In the genomic region with DNA sequence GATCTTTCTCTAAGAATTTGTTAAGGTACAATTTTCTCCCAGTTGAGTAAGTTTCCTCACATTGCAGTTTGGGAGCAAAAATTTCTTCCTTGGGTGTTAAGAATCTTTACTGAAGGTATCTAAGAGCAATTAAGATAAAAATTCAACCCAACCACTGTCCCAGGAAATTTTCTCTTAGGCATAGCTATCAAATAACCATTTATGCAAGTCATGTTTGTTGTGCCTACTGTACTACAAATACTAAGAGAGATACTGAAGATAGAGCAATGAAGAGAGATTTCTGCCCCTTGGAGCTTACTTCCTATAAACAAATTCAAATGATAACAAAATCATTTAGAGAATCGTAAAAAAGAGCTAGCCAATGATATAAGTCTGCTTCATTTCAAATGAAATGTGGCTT, we compare ENCODE assay signal across 34 cellular contexts.
"Had no signal": no experiment of that assay in that cellular context is flagged by ENCODE, and none has a peak within 500 bp of the region (broad histone marks: within the 10 kb centered on the region; RNA-seq: fewer than 3 reads in every experiment).

No MANE protein-coding gene starts in this region.

- DNase-seq: activated effector memory CD4-positive, alpha-beta T cell treated with anti-CD3 and anti-CD28 coated beads, Interleukin-2, amount 50 U/mL, for 16 hours; activated effector memory CD4-positive, alpha-beta T cell treated with Interleukin-2 at 50 U/mL for 16 hours; activated gamma-delta T cell; activated gamma-delta T cell treated with Interleukin-2 at 50 U/mL for 16 hours; activated naive CD4-positive, alpha-beta T cell; activated naive CD4-positive, alpha-beta T cell treated with anti-CD3 and anti-CD28 coated beads for 36 hours; activated naive CD4-positive, alpha-beta T cell treated with anti-CD3 and anti-CD28 coated beads, Interleukin-2, amount 10 ng/mL, durations not matched to agents 7 days and 5 days; activated naive CD4-positive, alpha-beta T cell treated with anti-CD3 and anti-CD28 coated beads, Interleukin-2, amount 50 U/mL, for 16 hours; activated naive CD4-positive, alpha-beta T cell treated with Interleukin-2 at 50 U/mL for 16 hours; activated naive CD8-positive, alpha-beta T cell treated with anti-CD3 and anti-CD28 coated beads for 36 hours; activated naive CD8-positive, alpha-beta T cell treated with anti-CD3 and anti-CD28 coated beads, Interleukin-2, amount 10 ng/mL, durations not matched to agents 7 days and 5 days; activated naive CD8-positive, alpha-beta T cell treated with anti-CD3 and anti-CD28 coated beads, Interleukin-2, amount 50 U/mL, for 24 hours; activated T-cell treated with anti-CD3 and anti-CD28 coated beads, Interleukin-2, amount 50 U/mL, for 1 hour; activated T-cell treated with anti-CD3 and anti-CD28 coated beads, Interleukin-2, amount 50 U/mL, for 24 hours; activated T-cell treated with anti-CD3 and anti-CD28 coated beads, Interleukin-2, amount 50 U/mL, for 4 hours; activated T-cell treated with anti-CD3 and anti-CD28 coated beads, Interleukin-2, amount 50 U/mL, for 48 hours; activated T-cell treated with anti-CD3 and anti-CD28 coated beads, Interleukin-2, amount 50 U/mL, for 72 hours; adrenal gland; amniotic stem cell; amygdala; anterior cingulate cortex; aorta; body of pancreas; brain microvascular endothelial cell; caudate nucleus; central memory CD4-positive, alpha-beta T cell; cerebellar nuclear complex had no signal

- H3K36me3 ChIP-seq: adrenal gland, ascending aorta, brain microvascular endothelial cell, cardiac muscle cell had no signal

- FAIRE-seq: astrocyte, bronchial epithelial cell had no signal

- ATAC-seq: activated naive CD4-positive, alpha-beta T cell treated with anti-CD3 and anti-CD28 coated beads, Interleukin-2, amount 50 U/mL, for 72 hours; activated naive CD8-positive, alpha-beta T cell treated with anti-CD3 and anti-CD28 coated beads, Interleukin-2, amount 50 U/mL, for 24 hours; activated T-cell treated with anti-CD3 and anti-CD28 coated beads, Interleukin-2, amount 50 U/mL, for 4 hours; activated T-cell treated with anti-CD3 and anti-CD28 coated beads, Interleukin-2, amount 50 U/mL, for 72 hours; activated T-helper 17 cell treated with anti-CD3 and anti-CD28 coated beads, Interleukin-2, amount 50 U/mL, for 72 hours; body of pancreas had no signal

- H3K9me3 ChIP-seq: adrenal gland, ascending aorta, body of pancreas, breast epithelium had no signal

- H3K4me3 ChIP-seq: adrenal gland, ascending aorta, body of pancreas, breast epithelium, cardiac muscle cell had no signal

- H3K27me3 ChIP-seq: adrenal gland, ascending aorta, body of pancreas, brain microvascular endothelial cell, breast epithelium, cardiac muscle cell had no signal

- H3K4me1 ChIP-seq: adrenal gland, ascending aorta, body of pancreas, breast epithelium had no signal

- H3K27ac ChIP-seq: adrenal gland, ascending aorta, body of pancreas, brain microvascular endothelial cell, breast epithelium, cardiac muscle cell had no signal
